ENCODE assay signal across 16 cellular contexts in the genomic region with DNA sequence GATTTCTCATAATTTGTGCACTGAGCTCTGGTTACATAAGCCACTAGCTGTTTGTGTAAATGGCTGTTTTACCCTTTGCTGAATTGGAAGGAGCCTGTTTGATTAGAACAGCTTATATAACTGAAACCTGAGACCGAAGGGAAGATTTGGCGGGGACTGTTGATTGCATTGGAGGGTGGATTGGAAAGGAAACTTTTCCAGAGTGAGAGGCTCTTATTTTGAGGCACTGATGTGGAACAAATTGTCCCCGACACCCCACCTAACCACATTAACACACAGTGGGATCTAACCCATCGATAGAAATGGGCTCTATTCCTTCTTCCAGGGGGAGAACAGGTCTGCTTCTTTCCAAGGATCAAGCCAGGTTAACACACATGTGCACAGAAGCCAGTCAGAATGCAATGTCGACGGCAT. TPM values are rescaled to one million over a fixed set of nuclear protein-coding genes. Genes with fewer than 3 reads are reported as not detected.
DNase-seq lines count a peak whose midpoint lies in the region; ATAC-seq, FAIRE-seq and TF ChIP-seq lines count a peak whose summit lies in the region.
"Had no signal": no experiment of that assay in that cellular context is flagged by ENCODE, and none has a peak within 500 bp of the region (broad histone marks: within the 10 kb centered on the region; RNA-seq: fewer than 3 reads in every experiment).

No MANE protein-coding gene starts in this region.

- H3K4me3 Mint-ChIP-seq in nephron progenitor cell, result no peak overlapping the region
- H3K4me3 Mint-ChIP-seq: activated naive CD8-positive, alpha-beta T cell treated with anti-CD3 and anti-CD28 coated beads, Interleukin-2, amount 10 ng/mL, durations not matched to agents 7 days and 5 days; natural killer cell had no signal

- DNase-seq in COLO668 (lab: John Stamatoyannopoulos, UW; ENCODE audit: unreplicated experiment) (peak; percentile 53), NCI-H146 treated with DMSO at 0.1 percent for 48 hours (lab: John Stamatoyannopoulos, UW; ENCODE audit: unreplicated experiment) (peak; percentile 75), NCI-H69 (lab: John Stamatoyannopoulos, UW) (peak; percentile 97), nephron progenitor cell (no peak), NCI-H1694 treated with DMSO at 0.1 percent for 48 hours (lab: John Stamatoyannopoulos, UW) (no peak), small intestine (no peak), Kasumi-1 (lab: John Stamatoyannopoulos, UW) (no peak)
- DNase-seq: activated naive CD8-positive, alpha-beta T cell treated with anti-CD3 and anti-CD28 coated beads, Interleukin-2, amount 10 ng/mL, durations not matched to agents 7 days and 5 days; erythroblast; left ventricle myocardium inferior; natural killer cell had no signal

- H3K27ac ChIP-seq in small intestine (ENCODE audit: low read depth in 1 of 2, low read length in 1 of 2), result no peak overlapping the region
- H3K27ac ChIP-seq: left ventricle myocardium inferior, skin epidermis had no signal

- no peaks in the 10 kb centered on the region for H3K9me3 ChIP-seq in small intestine (ENCODE audit: control insufficient read depth, low read depth)
- H3K9me3 ChIP-seq: left ventricle myocardium inferior had no signal

- no peaks in the 10 kb centered on the region for H3K36me3 Mint-ChIP-seq in nephron progenitor cell (ENCODE audit: low read depth)
- H3K36me3 Mint-ChIP-seq: activated naive CD8-positive, alpha-beta T cell treated with anti-CD3 and anti-CD28 coated beads, Interleukin-2, amount 10 ng/mL, durations not matched to agents 7 days and 5 days; natural killer cell had no signal

- H3K27ac Mint-ChIP-seq in nephron progenitor cell, result peak overlapping the region; percentile 86
- H3K27ac Mint-ChIP-seq: activated naive CD8-positive, alpha-beta T cell treated with anti-CD3 and anti-CD28 coated beads, Interleukin-2, amount 10 ng/mL, durations not matched to agents 7 days and 5 days; natural killer cell had no signal

- H3K27me3 Mint-ChIP-seq in nephron progenitor cell (ENCODE audit: low read depth, poor library complexity), result peaks cover 5% of the 10 kb centered on the region

- H3K36me3 ChIP-seq in small intestine (ENCODE audit: control insufficient read depth in 2 of 2, insufficient read depth in 2 of 2, low read length in 2 of 2), result no peaks in the 10 kb centered on the region
- H3K36me3 ChIP-seq: left ventricle myocardium inferior had no signal

- H3K4me1 ChIP-seq in small intestine (ENCODE audit: control insufficient read depth in 2 of 2, insufficient read depth in 1 of 2, low read depth in 1 of 2, low read length in 1 of 2), result no peaks in the 10 kb centered on the region
- H3K4me1 ChIP-seq: left ventricle myocardium inferior had no signal

- no peak for TF ChIP-seq CTCF in nephron progenitor cell (IDR thresholded peaks at IDR 0.05)

- no peaks in the 10 kb centered on the region for H3K9me3 Mint-ChIP-seq in nephron progenitor cell
- H3K9me3 Mint-ChIP-seq: activated naive CD8-positive, alpha-beta T cell treated with anti-CD3 and anti-CD28 coated beads, Interleukin-2, amount 10 ng/mL, durations not matched to agents 7 days and 5 days; natural killer cell had no signal

- H3K4me3 ChIP-seq in small intestine (ENCODE audit: low read depth in 1 of 2, low read length in 2 of 2), result no peak overlapping the region
- H3K4me3 ChIP-seq: left ventricle myocardium inferior, skin epidermis had no signal

- H3K27me3 ChIP-seq in small intestine (ENCODE audit: control insufficient read depth in 2 of 2, insufficient read depth in 2 of 2, low read length in 2 of 2), result peaks cover 0 to 2% of the 10 kb centered on the region in 2 donors

- no peak for FAIRE-seq in small intestine (lab: Jason Lieb, UNC)
- FAIRE-seq: colon had no signal

- 68 to 69% (median 68%) methylated on average over 6 of the region's 6 CpGs for WGBS in small intestine, 3 donors

- no peak for ATAC-seq in HG03460 (IDR thresholded peaks at IDR 0.05; ENCODE audit: unreplicated experiment)
- ATAC-seq: activated CD4-positive, CD25-positive, alpha-beta regulatory T cell treated with anti-CD3 and anti-CD28 coated beads, Interleukin-2, amount 50 U/mL, for 24 hours; HCT116; natural killer cell had no signal

- peaks cover 72% of the 10 kb centered on the region for H3K4me1 Mint-ChIP-seq in nephron progenitor cell
- H3K4me1 Mint-ChIP-seq: activated naive CD8-positive, alpha-beta T cell treated with anti-CD3 and anti-CD28 coated beads, Interleukin-2, amount 10 ng/mL, durations not matched to agents 7 days and 5 days; natural killer cell had no signal

RNA-seq across cellular contexts. Expression of gene TMEM30B, which starts 51.7 kb away (rescaled TPM):
- 10 to 100 TPM; 21.6 to 33.6 (median 27.5) TPM for polyA plus RNA-seq in small intestine

Comparison
In these comparisons a context has a peak if more than half of its experiments do, and no peak if none do; other contexts are left out.
1. DNase-seq: peak in COLO668 (single experiment), NCI-H146 treated with DMSO at 0.1 percent for 48 hours (single experiment) and NCI-H69 (single experiment); none in nephron progenitor cell (single experiment), NCI-H1694 treated with DMSO at 0.1 percent for 48 hours (single experiment), small intestine (single experiment) and Kasumi-1 (0 of 2).